In the genomic region with DNA sequence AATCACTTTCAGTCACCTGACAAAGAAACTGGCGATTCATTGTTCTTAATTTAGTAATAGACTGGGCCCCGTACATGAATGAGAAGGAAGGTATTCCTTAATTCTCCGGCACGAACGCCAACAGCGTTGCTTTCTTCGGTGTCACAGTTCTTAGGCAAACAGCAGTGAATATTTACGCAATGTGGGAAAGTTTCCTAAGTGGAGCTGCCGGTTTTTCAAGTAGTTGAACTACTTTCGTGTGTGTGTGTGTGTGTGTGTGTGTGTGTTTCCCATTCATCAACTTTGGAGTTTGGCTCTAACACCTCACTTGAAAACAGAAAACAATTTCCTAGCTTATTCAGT, we compare ENCODE assay signal across 1 cellular context.
TF ChIP-seq lines count a peak whose summit lies in the region.

No MANE protein-coding gene starts in this region.

TF ChIP-seq in WTC11, 78 proteins besides CTCF, POLR2A, EP300 and RAD21 (continued from another document):
- TF ChIP-seq, protein P1, sequence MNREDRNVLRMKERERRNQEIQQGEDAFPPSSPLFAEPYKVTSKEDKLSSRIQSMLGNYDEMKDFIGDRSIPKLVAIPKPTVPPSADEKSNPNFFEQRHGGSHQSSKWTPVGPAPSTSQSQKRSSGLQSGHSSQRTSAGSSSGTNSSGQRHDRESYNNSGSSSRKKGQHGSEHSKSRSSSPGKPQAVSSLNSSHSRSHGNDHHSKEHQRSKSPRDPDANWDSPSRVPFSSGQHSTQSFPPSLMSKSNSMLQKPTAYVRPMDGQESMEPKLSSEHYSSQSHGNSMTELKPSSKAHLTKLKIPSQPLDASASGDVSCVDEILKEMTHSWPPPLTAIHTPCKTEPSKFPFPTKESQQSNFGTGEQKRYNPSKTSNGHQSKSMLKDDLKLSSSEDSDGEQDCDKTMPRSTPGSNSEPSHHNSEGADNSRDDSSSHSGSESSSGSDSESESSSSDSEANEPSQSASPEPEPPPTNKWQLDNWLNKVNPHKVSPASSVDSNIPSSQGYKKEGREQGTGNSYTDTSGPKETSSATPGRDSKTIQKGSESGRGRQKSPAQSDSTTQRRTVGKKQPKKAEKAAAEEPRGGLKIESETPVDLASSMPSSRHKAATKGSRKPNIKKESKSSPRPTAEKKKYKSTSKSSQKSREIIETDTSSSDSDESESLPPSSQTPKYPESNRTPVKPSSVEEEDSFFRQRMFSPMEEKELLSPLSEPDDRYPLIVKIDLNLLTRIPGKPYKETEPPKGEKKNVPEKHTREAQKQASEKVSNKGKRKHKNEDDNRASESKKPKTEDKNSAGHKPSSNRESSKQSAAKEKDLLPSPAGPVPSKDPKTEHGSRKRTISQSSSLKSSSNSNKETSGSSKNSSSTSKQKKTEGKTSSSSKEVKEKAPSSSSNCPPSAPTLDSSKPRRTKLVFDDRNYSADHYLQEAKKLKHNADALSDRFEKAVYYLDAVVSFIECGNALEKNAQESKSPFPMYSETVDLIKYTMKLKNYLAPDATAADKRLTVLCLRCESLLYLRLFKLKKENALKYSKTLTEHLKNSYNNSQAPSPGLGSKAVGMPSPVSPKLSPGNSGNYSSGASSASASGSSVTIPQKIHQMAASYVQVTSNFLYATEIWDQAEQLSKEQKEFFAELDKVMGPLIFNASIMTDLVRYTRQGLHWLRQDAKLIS (CRISPR knock-in tag; IDR thresholded peaks at IDR 0.05; ENCODE audit: borderline replicate concordance): no peak
- TF ChIP-seq, protein P2, sequence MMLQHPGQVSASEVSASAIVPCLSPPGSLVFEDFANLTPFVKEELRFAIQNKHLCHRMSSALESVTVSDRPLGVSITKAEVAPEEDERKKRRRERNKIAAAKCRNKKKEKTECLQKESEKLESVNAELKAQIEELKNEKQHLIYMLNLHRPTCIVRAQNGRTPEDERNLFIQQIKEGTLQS (CRISPR knock-in tag; conservative IDR thresholded peaks at IDR 0.05): no peak
